15 cellular contexts compared by ENCODE assay signal in genomic region chr1:178945763-178946266, GRCh38.
A peak's percentile ranks its signal among the peaks of the same experiment; 100 is the strongest.
DNase-seq lines count a peak whose midpoint lies in the region; ATAC-seq and TF ChIP-seq lines count a peak whose summit lies in the region.
"Had no signal": no experiment of that assay in that cellular context is flagged by ENCODE, and none has a peak within 500 bp of the region (broad histone marks: within the 10 kb centered on the region; RNA-seq: fewer than 3 reads in every experiment).

No MANE protein-coding gene starts in this region.

- H3K4me3 ChIP-seq in H7 (ENCODE audit: insufficient read depth, low read depth, low read length) (no peak overlapping the region), body of pancreas (no peak overlapping the region), sigmoid colon (no peak overlapping the region)
- H3K4me3 ChIP-seq: thyroid gland had no signal

- peaks cover 0 to 2% (median 0%) of the 10 kb centered on the region in 9 donors for H3K9me3 Mint-ChIP-seq in naive thymus-derived CD8-positive, alpha-beta T cell
- H3K9me3 Mint-ChIP-seq: activated naive CD4-positive, alpha-beta T cell treated with anti-CD3 and anti-CD28 coated beads, Interleukin-2, amount 50 U/mL, for 24 hours; immature natural killer cell had no signal

- H3K9me3 ChIP-seq in body of pancreas, result no peaks in the 10 kb centered on the region
- no peaks in the 10 kb centered on the region for H3K9me3 ChIP-seq in sigmoid colon
- H3K9me3 ChIP-seq: thyroid gland had no signal

- no peak for TF ChIP-seq POLR2A in body of pancreas (IDR thresholded peaks at IDR 0.05)
- no peak for TF ChIP-seq POLR2A in sigmoid colon (IDR thresholded peaks at IDR 0.05)

- H3K36me3 Mint-ChIP-seq in naive thymus-derived CD8-positive, alpha-beta T cell, result no peaks in the 10 kb centered on the region
- H3K36me3 Mint-ChIP-seq: activated naive CD4-positive, alpha-beta T cell treated with anti-CD3 and anti-CD28 coated beads, Interleukin-2, amount 50 U/mL, for 24 hours; immature natural killer cell had no signal

- H3K4me1 ChIP-seq in body of pancreas, result peaks cover 14% of the 10 kb centered on the region
- H3K4me1 ChIP-seq in sigmoid colon, result peaks cover 0 to 35% (median 22%) of the 10 kb centered on the region in 4 donors
- H3K4me1 ChIP-seq: thyroid gland had no signal

- TF ChIP-seq EP300 in sigmoid colon (IDR thresholded peaks at IDR 0.05), result no peak

- H3K27ac ChIP-seq in body of pancreas (peak overlapping the region in 3 of 4 donors; percentile 62 to 72 (median 71)), sigmoid colon (peak overlapping the region in 3 of 4 donors; percentile 39 to 50 (median 49))
- H3K27ac ChIP-seq: thyroid gland had no signal

- intact Hi-C loops in body of pancreas (cut with DNase I) (no loop called here), sigmoid colon (cut with DNase I) (no loop called here)

- DNase-seq in H7 (peak; percentile 70), body of pancreas (no peak), islet precursor cell (peak; percentile 62), sigmoid colon (no peak), NCI-H345 (lab: John Stamatoyannopoulos, UW) (no peak), DMS53 (lab: John Stamatoyannopoulos, UW) (no peak)
- DNase-seq in naive thymus-derived CD8-positive, alpha-beta T cell, result no peak
- DNase-seq: immature natural killer cell; MM.1S; NCI-H2029; stimulated activated CD4-positive, alpha-beta T cell treated with anti-CD3 and anti-CD28 coated beads, Interleukin-1b, Interleukin-23, amount 100 ng/mL, for 48 hours; T-helper 2 cell; thyroid gland had no signal

- H3K4me3 Mint-ChIP-seq in naive thymus-derived CD8-positive, alpha-beta T cell, result no peak overlapping the region
- H3K4me3 Mint-ChIP-seq: activated naive CD4-positive, alpha-beta T cell treated with anti-CD3 and anti-CD28 coated beads, Interleukin-2, amount 50 U/mL, for 24 hours; immature natural killer cell had no signal

- no peaks in the 10 kb centered on the region for H3K4me1 Mint-ChIP-seq in naive thymus-derived CD8-positive, alpha-beta T cell
- H3K4me1 Mint-ChIP-seq: activated naive CD4-positive, alpha-beta T cell treated with anti-CD3 and anti-CD28 coated beads, Interleukin-2, amount 50 U/mL, for 24 hours; immature natural killer cell had no signal

- no peaks in the 10 kb centered on the region for H3K27me3 ChIP-seq in H7 (ENCODE audit: control insufficient read depth, insufficient read depth, low read length)
- H3K27me3 ChIP-seq in body of pancreas, result no peaks in the 10 kb centered on the region
- no peaks in the 10 kb centered on the region for H3K27me3 ChIP-seq in sigmoid colon
- H3K27me3 ChIP-seq: thyroid gland had no signal

- TF ChIP-seq CTCF in body of pancreas (IDR thresholded peaks at IDR 0.05) (no peak), sigmoid colon (IDR thresholded peaks at IDR 0.05) (no peak)

- peaks cover 8 to 62% (median 21%) of the 10 kb centered on the region in 5 donors for H3K27me3 Mint-ChIP-seq in naive thymus-derived CD8-positive, alpha-beta T cell

- H3K36me3 ChIP-seq in H7 (replicated peaks; ENCODE audit: control insufficient read depth, insufficient read depth, low read length) (no peaks in the 10 kb centered on the region), body of pancreas (replicated peaks in 1 of 2; ENCODE audit: insufficient read depth in 1 of 2, low read depth in 2 of 2) (no peaks in the 10 kb centered on the region), sigmoid colon (no peaks in the 10 kb centered on the region)
- H3K36me3 ChIP-seq: thyroid gland had no signal

- POLR2A ChIA-PET in naive thymus-derived CD8-positive, alpha-beta T cell (lab: Charles Lee), result no interaction called here

- 26 to 43% methylated on average over 4 to 17 of the region's 17 CpGs for WGBS in body of pancreas, 2 donors
- WGBS in sigmoid colon, 2 donors, result 79 to 86% methylated on average over 17 of the region's 17 CpGs

- ATAC-seq in body of pancreas (no peak), GM21367 (IDR thresholded peaks at IDR 0.05; ENCODE audit: unreplicated experiment) (no peak)
- ATAC-seq in naive thymus-derived CD8-positive, alpha-beta T cell, result no peak

- no peak overlapping the region for H3K27ac Mint-ChIP-seq in naive thymus-derived CD8-positive, alpha-beta T cell
- H3K27ac Mint-ChIP-seq: activated naive CD4-positive, alpha-beta T cell treated with anti-CD3 and anti-CD28 coated beads, Interleukin-2, amount 50 U/mL, for 24 hours; immature natural killer cell had no signal

Comparison
In these comparisons a context has a peak if more than half of its experiments do, and no peak if none do; other contexts are left out.
1. DNase-seq: peak in H7 (single experiment) and islet precursor cell (single experiment); none in body of pancreas (0 of 4), sigmoid colon (single experiment), NCI-H345 (single experiment), DMS53 (single experiment) and naive thymus-derived CD8-positive, alpha-beta T cell (0 of 10).